ENCODE assay signal across 8 cellular contexts in genomic region chr3:67000006-67000405, GRCh38.
DNase-seq lines count a peak whose midpoint lies in the region; ATAC-seq, FAIRE-seq and TF ChIP-seq lines count a peak whose summit lies in the region.

No MANE protein-coding gene starts in this region.

- H3K4me3 ChIP-seq in NB4 (ENCODE audit: low read depth, low read length) = no peak overlapping the region

- TF ChIP-seq CTCF in NB4 (IDR thresholded peaks at IDR 0.05; ENCODE audit: low read depth, low read length) = no peak

- ATAC-seq in GM18520 (IDR thresholded peaks at IDR 0.05; ENCODE audit: unreplicated experiment) (peak; percentile 51), HG02610 (IDR thresholded peaks at IDR 0.05; ENCODE audit: unreplicated experiment) (peak; percentile 56)

- TF ChIP-seq POLR2A in NB4 (IDR thresholded peaks at IDR 0.05; ENCODE audit: extremely low read depth, insufficient read length) = no peak

- peak; percentile 64 for DNase-seq in NB4 (ENCODE audit: low read depth)
- DNase-seq in iris pigment epithelial cell (ENCODE audit: low read depth) = peak; percentile 90
- DNase-seq in NCI-H2196 (lab: John Stamatoyannopoulos, UW; ENCODE audit: unreplicated experiment) = no peak
- no peak for DNase-seq in NCI-H187 (lab: John Stamatoyannopoulos, UW)
- no peak for DNase-seq in GM19239 (ENCODE audit: insufficient read length, low spot score)
- no peak for DNase-seq in iPS-NIHi11 (ENCODE audit: low spot score)

- FAIRE-seq in GM19239 (lab: Jason Lieb, UNC) = no peak

Comparison
In these comparisons a context has a peak if more than half of its experiments do, and no peak if none do; other contexts are left out.
1. DNase-seq: peak in NB4 (single experiment) and iris pigment epithelial cell (single experiment); none in NCI-H2196 (single experiment), NCI-H187 (0 of 2), GM19239 (single experiment) and iPS-NIHi11 (single experiment).